In genomic region chr10:124879136-124879535, GRCh38 we compare ENCODE assay signal across 33 cellular contexts.
"Had no signal": no experiment of that assay in that cellular context is flagged by ENCODE, and none has a peak within 500 bp of the region (broad histone marks: within the 10 kb centered on the region; RNA-seq: fewer than 3 reads in every experiment).

No MANE protein-coding gene starts in this region.

- H3K27ac ChIP-seq: brain microvascular endothelial cell, RWPE1, VCaP had no signal

- H3K27me3 ChIP-seq: brain microvascular endothelial cell had no signal

- DNase-seq: activated B cell treated with CpG ODN at 0.5 μM for 24 hours; activated CD4-positive, alpha-beta memory T cell treated with anti-CD3 and anti-CD28 coated beads for 36 hours; activated CD4-positive, alpha-beta T cell treated with anti-CD3 and anti-CD28 coated beads for 4 hours; activated CD4-positive, alpha-beta T cell treated with anti-CD3 and anti-CD28 coated beads, Interleukin-2, amount 50 U/mL, for 1 hour; activated CD4-positive, CD25-positive, alpha-beta regulatory T cell treated with anti-CD3 and anti-CD28 coated beads, Interleukin-2, amount 50 U/mL, for 72 hours; activated effector memory CD4-positive, alpha-beta T cell treated with anti-CD3 and anti-CD28 coated beads, Interleukin-2, amount 50 U/mL, for 16 hours; activated naive CD4-positive, alpha-beta T cell; activated naive CD4-positive, alpha-beta T cell treated with anti-CD3 and anti-CD28 coated beads, Interleukin-2, amount 50 U/mL, for 16 hours; activated naive CD8-positive, alpha-beta T cell treated with anti-CD3 and anti-CD28 coated beads for 36 hours; activated T-cell treated with anti-CD3 and anti-CD28 coated beads, Interleukin-2, amount 50 U/mL, for 1 hour; activated T-cell treated with anti-CD3 and anti-CD28 coated beads, Interleukin-2, amount 50 U/mL, for 72 hours; amniotic stem cell; brain microvascular endothelial cell; Karpas-422; NCI-H1105; NCI-H1417 treated with DMSO at 0.1 percent for 48 hours; NCI-H1930; NCI-H345; NCI-H524 treated with DMSO at 0.1 percent for 48 hours; NCI-H748 treated with DMSO at 0.1 percent for 48 hours; NK-92 treated with Interleukin-12 subunit alpha and Interleukin-12 subunit beta, amount 100 ng/mL, for 24 hours; PC-9; SIG-M5; SW 1271; T-helper 1 cell; T-helper 2 cell; T-helper 9 cell had no signal

- ATAC-seq: activated T-cell treated with anti-CD3 and anti-CD28 coated beads, Interleukin-2, amount 50 U/mL, for 72 hours; activated T-helper 17 cell treated with anti-CD3 and anti-CD28 coated beads, Interleukin-2, amount 50 U/mL, for 72 hours; K562; Right ventricle myocardium inferior had no signal

- H3K4me1 Mint-ChIP-seq: activated B cell treated with CpG ODN at 0.5 μM for 24 hours; activated naive CD8-positive, alpha-beta T cell treated with anti-CD3 and anti-CD28 coated beads for 36 hours; activated T-helper 17 cell treated with anti-CD3 and anti-CD28 coated beads, Interleukin-2, amount 50 U/mL, for 72 hours; central memory CD8-positive, alpha-beta T cell had no signal

- H3K27ac Mint-ChIP-seq: activated B cell treated with CpG ODN at 0.5 μM for 24 hours; activated CD4-positive, alpha-beta memory T cell treated with anti-CD3 and anti-CD28 coated beads for 36 hours; activated naive CD8-positive, alpha-beta T cell treated with anti-CD3 and anti-CD28 coated beads for 36 hours; activated T-cell treated with anti-CD3 and anti-CD28 coated beads, Interleukin-2, amount 50 U/mL, for 72 hours; activated T-helper 17 cell treated with anti-CD3 and anti-CD28 coated beads, Interleukin-2, amount 50 U/mL, for 72 hours had no signal

- H3K4me3 Mint-ChIP-seq: activated B cell treated with CpG ODN at 0.5 μM for 24 hours; activated CD4-positive, alpha-beta memory T cell treated with anti-CD3 and anti-CD28 coated beads for 36 hours; activated naive CD8-positive, alpha-beta T cell treated with anti-CD3 and anti-CD28 coated beads for 36 hours; activated T-cell treated with anti-CD3 and anti-CD28 coated beads, Interleukin-2, amount 50 U/mL, for 72 hours; activated T-helper 17 cell treated with anti-CD3 and anti-CD28 coated beads, Interleukin-2, amount 50 U/mL, for 72 hours; central memory CD8-positive, alpha-beta T cell had no signal

- H3K36me3 ChIP-seq: brain microvascular endothelial cell had no signal

- H3K36me3 Mint-ChIP-seq: activated CD4-positive, alpha-beta memory T cell treated with anti-CD3 and anti-CD28 coated beads for 36 hours; activated naive CD8-positive, alpha-beta T cell treated with anti-CD3 and anti-CD28 coated beads for 36 hours had no signal

- H3K4me3 ChIP-seq: K562, PC-9 had no signal
